In genomic region chr4:75735525-75735924, GRCh38 we compare ENCODE assay signal across 1 cellular context.
TF ChIP-seq lines count a peak whose summit lies in the region.

No MANE protein-coding gene starts in this region.

TF ChIP-seq in IMR-90, 13 proteins besides CTCF, POLR2A, EP300 and RAD21:
- no peak for TF ChIP-seq ELK1 (IDR thresholded peaks at IDR 0.05; ENCODE audit: borderline replicate concordance, low read depth, low read length)
TF ChIP-seq in IMR-90: peak in this region for 0.
